In genomic region chr4:140115140-140115539, GRCh38 we compare ENCODE assay signal across 25 cellular contexts. TPM values are rescaled to one million over a fixed set of nuclear protein-coding genes. Genes with fewer than 3 reads are reported as not detected.
A peak's percentile ranks its signal among the peaks of the same experiment; 100 is the strongest.
DNase-seq lines count a peak whose midpoint lies in the region; ATAC-seq and TF ChIP-seq lines count a peak whose summit lies in the region.
"Had no signal": no experiment of that assay in that cellular context is flagged by ENCODE, and none has a peak within 500 bp of the region (broad histone marks: within the 10 kb centered on the region; RNA-seq: fewer than 3 reads in every experiment).

No MANE protein-coding gene starts in this region.

- no peaks in the 10 kb centered on the region for H3K27me3 Mint-ChIP-seq in GM23338 (ENCODE audit: insufficient read depth, low read depth, poor library complexity)
- H3K27me3 Mint-ChIP-seq: activated T-helper 17 cell treated with anti-CD3 and anti-CD28 coated beads, Interleukin-2, amount 50 U/mL, for 72 hours had no signal

- H3K27me3 ChIP-seq in GM23338 (ENCODE audit: insufficient read depth), result no peaks in the 10 kb centered on the region
- H3K27me3 ChIP-seq: adrenal gland, suprapubic skin had no signal

- no peak overlapping the region for H3K27ac Mint-ChIP-seq in GM23338
- H3K27ac Mint-ChIP-seq: activated T-helper 17 cell treated with anti-CD3 and anti-CD28 coated beads, Interleukin-2, amount 50 U/mL, for 72 hours; nephron had no signal

- no peaks in the 10 kb centered on the region for H4K20me1 ChIP-seq in GM23338 (replicated peaks; ENCODE audit: insufficient read depth)

- no peaks in the 10 kb centered on the region for H3K79me2 ChIP-seq in GM23338 (replicated peaks; ENCODE audit: insufficient read depth)

- H3K36me3 Mint-ChIP-seq in GM23338 (ENCODE audit: low read depth), result no peaks in the 10 kb centered on the region

- peak; percentile 53 for ATAC-seq in GM18858 (IDR thresholded peaks at IDR 0.05; ENCODE audit: unreplicated experiment)
- ATAC-seq in GM19452 (IDR thresholded peaks at IDR 0.05; ENCODE audit: unreplicated experiment), result peak; percentile 48
- peak; percentile 65 for ATAC-seq in HG02885 (IDR thresholded peaks at IDR 0.05; ENCODE audit: poor library complexity, unreplicated experiment)
- no peak for ATAC-seq in GM23338
- ATAC-seq: activated T-helper 17 cell treated with anti-CD3 and anti-CD28 coated beads, Interleukin-2, amount 50 U/mL, for 72 hours had no signal

- no peaks in the 10 kb centered on the region for H3K36me3 ChIP-seq in GM23338 (ENCODE audit: insufficient read depth)
- H3K36me3 ChIP-seq: adrenal gland, HAP-1, prostate gland, suprapubic skin, WERI-Rb-1 had no signal

- H3K4me3 Mint-ChIP-seq in GM23338, result no peak overlapping the region
- H3K4me3 Mint-ChIP-seq: activated T-helper 17 cell treated with anti-CD3 and anti-CD28 coated beads, Interleukin-2, amount 50 U/mL, for 72 hours; nephron had no signal

- peak; percentile 58 to 72 for DNase-seq in NCI-H526 (lab: John Stamatoyannopoulos, UW)
- DNase-seq in GM23338 (ENCODE audit: low spot score), result no peak
- no peak for DNase-seq in GM10266 (ENCODE audit: extremely low spot score)
- no peak for DNase-seq in NCI-H1092 treated with DMSO at 0.1 percent for 48 hours (lab: John Stamatoyannopoulos, UW)
- DNase-seq: adrenal gland; AML-193; dermis blood vessel endothelial cell; foreskin fibroblast; IMR-90; kidney glomerular epithelial cell; mesenchymal stem cell; NCI-H2029 treated with DMSO at 0.1 percent for 48 hours; NCI-H510A; SIG-M5; small intestine; stimulated activated CD4-positive, alpha-beta T cell treated with anti-CD3 and anti-CD28 coated beads, Interleukin-4, amount 100 ng/mL, for 24 hours; WERI-Rb-1 had no signal

- no peaks in the 10 kb centered on the region for H3K9me3 Mint-ChIP-seq in GM23338
- H3K9me3 Mint-ChIP-seq: activated T-helper 17 cell treated with anti-CD3 and anti-CD28 coated beads, Interleukin-2, amount 50 U/mL, for 72 hours; nephron had no signal

- H3K4me1 ChIP-seq in GM23338 (ENCODE audit: insufficient read depth), result no peaks in the 10 kb centered on the region
- H3K4me1 ChIP-seq: adrenal gland, HAP-1, prostate gland, suprapubic skin had no signal

- no peak overlapping the region for H2AFZ ChIP-seq in GM23338

- TF ChIP-seq CTCF in GM23338 (conservative IDR thresholded peaks at IDR 0.05; ENCODE audit: low read depth in 2 of 2) (no peak), GM10266 (IDR thresholded peaks at IDR 0.05; ENCODE audit: control insufficient read depth, insufficient read depth, low read depth, missing control alignments) (no peak)

- no peak overlapping the region for H3K27ac ChIP-seq in GM23338 (ENCODE audit: low read depth)
- H3K27ac ChIP-seq: adrenal gland, prostate gland, suprapubic skin, WERI-Rb-1 had no signal

- no peak overlapping the region for H3K4me2 ChIP-seq in GM23338

- no peaks in the 10 kb centered on the region for H3F3A ChIP-seq in GM23338 (replicated peaks; ENCODE audit: low read depth)

- H3K4me3 ChIP-seq in GM23338, result no peak overlapping the region
- H3K4me3 ChIP-seq: adrenal gland, HAP-1, prostate gland, suprapubic skin had no signal

- no peaks in the 10 kb centered on the region for H3K9me2 ChIP-seq in GM23338 (ENCODE audit: insufficient read depth)

- H3K4me1 Mint-ChIP-seq in GM23338, result peaks cover 17% of the 10 kb centered on the region; the same call in 2 of the 3 replicates

TF ChIP-seq in GM23338, 12 proteins besides CTCF, POLR2A, EP300 and RAD21 (continues in another document):
- no peak for TF ChIP-seq EZH2 (IDR thresholded peaks at IDR 0.05; ENCODE audit: low read depth, unreplicated experiment)
- no peak for TF ChIP-seq POLR2AphosphoS5 (IDR thresholded peaks at IDR 0.05; ENCODE audit: low read depth)
- TF ChIP-seq EZH2phosphoT487 (IDR thresholded peaks at IDR 0.05; ENCODE audit: unreplicated experiment), result no peak
- no peak for TF ChIP-seq NANOG (IDR thresholded peaks at IDR 0.05; ENCODE audit: borderline replicate concordance)
- TF ChIP-seq ZNF331 (CRISPR knock-in tag; IDR thresholded peaks at IDR 0.05; ENCODE audit: low read depth), result no peak
- no peak for TF ChIP-seq ZNF462 (CRISPR knock-in tag; IDR thresholded peaks at IDR 0.05)
- TF ChIP-seq ETS1 (IDR thresholded peaks at IDR 0.05), result no peak
- TF ChIP-seq STAT1 (IDR thresholded peaks at IDR 0.05; ENCODE audit: unreplicated experiment), result no peak

RNA-seq across cellular contexts. Expression of gene MAML3, which starts 38.8 kb away (rescaled TPM):
- 3.7 and 6.5 TPM in 2 replicates for total RNA-seq in GM23338 (2014; rRNA removed; shearing (Covaris generic))
- 1.3 and 1.7 TPM in 2 replicates for polyA plus RNA-seq in GM23338 (2016; fragmentation: Nextera tagmentation; extraction: Ambion mirVana)

Comparison
In these comparisons a context has a peak if more than half of its experiments do, and no peak if none do; other contexts are left out.
1. DNase-seq: peak in NCI-H526 (2 of 2); none in GM23338 (single experiment), GM10266 (single experiment) and NCI-H1092 treated with DMSO at 0.1 percent for 48 hours (single experiment).